Comparison of ENCODE assay signal across 8 cellular contexts in the genomic region with DNA sequence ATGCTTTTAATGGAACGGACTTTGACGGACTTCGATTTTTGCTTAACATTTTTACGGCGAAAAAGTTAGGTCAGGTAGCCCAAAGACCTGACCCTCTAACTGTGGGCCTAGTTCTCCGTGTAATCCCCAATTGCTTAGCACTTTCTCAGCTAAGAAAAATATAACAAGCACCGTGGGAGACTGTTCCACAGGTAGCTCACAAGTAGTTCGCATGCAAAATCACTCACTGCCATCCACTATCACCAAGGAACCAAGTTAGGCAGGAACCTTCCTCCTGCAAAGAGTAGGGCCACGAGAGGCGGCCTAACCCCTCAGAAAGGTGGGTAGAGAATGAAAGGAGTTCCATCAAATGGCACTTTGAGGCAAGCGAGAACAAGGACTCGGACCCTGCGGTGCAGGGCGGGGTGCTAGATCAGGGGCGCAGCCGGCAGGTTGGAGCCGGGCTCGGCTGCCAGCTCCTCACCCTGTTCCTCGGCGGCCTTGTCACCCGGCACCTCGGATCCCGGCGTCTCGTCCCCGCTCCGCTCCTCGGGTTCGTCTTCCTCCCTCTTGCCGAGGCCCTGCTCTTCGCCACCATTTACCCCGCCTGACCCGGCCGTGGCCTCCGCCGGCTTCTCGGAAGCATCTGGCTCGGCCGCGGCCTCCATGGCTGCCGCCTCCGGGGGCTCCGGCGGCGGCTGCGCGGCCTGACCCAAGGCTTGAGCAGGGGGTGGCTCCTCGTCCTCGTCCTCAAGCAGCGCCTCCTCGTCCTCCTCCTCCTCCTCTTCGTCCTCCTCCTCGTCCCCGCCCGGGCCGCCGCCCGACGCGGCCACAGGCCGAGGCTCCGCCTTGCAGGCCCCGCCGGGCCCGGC. TPM values are rescaled to one million over a fixed set of nuclear protein-coding genes. Genes with fewer than 3 reads are reported as not detected.
DNase-seq lines count a peak whose midpoint lies in the region; ATAC-seq and TF ChIP-seq lines count a peak whose summit lies in the region.

No MANE protein-coding gene starts in this region.

- H3K4me3 ChIP-seq in MM.1S (ENCODE audit: low read length) (peak overlapping the region; percentile 93), tibial nerve (peak overlapping the region; percentile 66 to 96 (median 90))

- peaks cover 36% of the 10 kb centered on the region for H3F3A ChIP-seq in MM.1S (ENCODE audit: insufficient read depth, low read length)

- H3K4me2 ChIP-seq in MM.1S (ENCODE audit: low read depth, low read length), result peak overlapping the region; percentile 89

- H3K9ac ChIP-seq in MM.1S (ENCODE audit: low read length), result peak overlapping the region; percentile 92

- H3K79me2 ChIP-seq in MM.1S (ENCODE audit: low read length), result peaks cover 80% of the 10 kb centered on the region

- H2AFZ ChIP-seq in MM.1S (ENCODE audit: low read length), result no peak overlapping the region

- H3K9me3 ChIP-seq in MM.1S (replicated peaks; ENCODE audit: insufficient read depth, low read length) (no peaks in the 10 kb centered on the region), tibial nerve (no peaks in the 10 kb centered on the region)

- H3K4me1 Mint-ChIP-seq in activated naive CD4-positive, alpha-beta T cell treated with anti-CD3 and anti-CD28 coated beads for 36 hours (ENCODE audit: low read depth), result peaks cover 51% of the 10 kb centered on the region
- peaks cover 27% of the 10 kb centered on the region for H3K4me1 Mint-ChIP-seq in memory B cell

- H3K36me3 Mint-ChIP-seq in activated naive CD4-positive, alpha-beta T cell treated with anti-CD3 and anti-CD28 coated beads for 36 hours (ENCODE audit: low read depth), result peaks cover 59% of the 10 kb centered on the region
- H3K36me3 Mint-ChIP-seq in memory B cell, result peaks cover 30% of the 10 kb centered on the region

- TF ChIP-seq POLR2A in tibial nerve (IDR thresholded peaks at IDR 0.05), result no peak

- peak; percentile 1 for ATAC-seq in memory B cell (ENCODE audit: low read depth)

- H3K27ac ChIP-seq in MM.1S (ENCODE audit: low read length), result peak overlapping the region; percentile 92; the same call in 1 of the 2 replicates
- H3K27ac ChIP-seq in cingulate gyrus (ENCODE audit: low read depth, low read length), result peak overlapping the region; percentile 99
- peak overlapping the region; percentile 77 to 97 (median 90) for H3K27ac ChIP-seq in tibial nerve

- no peak for TF ChIP-seq EP300 in tibial nerve (IDR thresholded peaks at IDR 0.05)

- peaks cover 14% of the 10 kb centered on the region for H3K4me1 ChIP-seq in MM.1S (ENCODE audit: low read length)
- peaks cover 0 to 60% (median 47%) of the 10 kb centered on the region in 4 donors for H3K4me1 ChIP-seq in tibial nerve

- intact Hi-C loops in activated naive CD4-positive, alpha-beta T cell treated with anti-CD3 and anti-CD28 coated beads for 36 hours (cut with micrococcal nuclease), result loop anchor here (1.0 to 2.0 kb wide), 14 partner anchors 13 to 155 kb away; partner anchors contain the start of genes INTS5, POLR2G, TUT1 and UBXN1

- H3K36me3 ChIP-seq in MM.1S (replicated peaks; ENCODE audit: insufficient read depth, low read length), result peaks cover 27% of the 10 kb centered on the region
- H3K36me3 ChIP-seq in tibial nerve, result peaks cover 3 to 30% (median 26%) of the 10 kb centered on the region in 3 donors

- H3K4me3 Mint-ChIP-seq in activated naive CD4-positive, alpha-beta T cell treated with anti-CD3 and anti-CD28 coated beads for 36 hours, result peak overlapping the region; percentile 90
- H3K4me3 Mint-ChIP-seq in memory B cell, result peak overlapping the region; percentile 94

- TF ChIP-seq CTCF in MM.1S (IDR thresholded peaks at IDR 0.05; ENCODE audit: low read length) (no peak), tibial nerve (IDR thresholded peaks at IDR 0.05) (no peak)

- H3K27me3 ChIP-seq in MM.1S (replicated peaks; ENCODE audit: insufficient read depth, low read length) (no peaks in the 10 kb centered on the region), tibial nerve (no peaks in the 10 kb centered on the region)

- H3K9me3 Mint-ChIP-seq in activated naive CD4-positive, alpha-beta T cell treated with anti-CD3 and anti-CD28 coated beads for 36 hours, result no peaks in the 10 kb centered on the region
- no peaks in the 10 kb centered on the region for H3K9me3 Mint-ChIP-seq in memory B cell

- H3K27ac Mint-ChIP-seq in activated naive CD4-positive, alpha-beta T cell treated with anti-CD3 and anti-CD28 coated beads for 36 hours, result peak overlapping the region; percentile 99
- peak overlapping the region; percentile 96 for H3K27ac Mint-ChIP-seq in memory B cell

- 0 to 1% methylated on average over 47 to 57 of the region's 65 CpGs for WGBS in tibial nerve, 2 donors

- H3K27me3 Mint-ChIP-seq in activated naive CD4-positive, alpha-beta T cell treated with anti-CD3 and anti-CD28 coated beads for 36 hours (ENCODE audit: low read depth), result no peaks in the 10 kb centered on the region
- no peaks in the 10 kb centered on the region for H3K27me3 Mint-ChIP-seq in memory B cell

- no peaks in the 10 kb centered on the region for H3K9me2 ChIP-seq in MM.1S (replicated peaks; ENCODE audit: insufficient read depth, low read length)

- peaks cover 10% of the 10 kb centered on the region; the same call in 1 of the 2 replicates for H4K20me1 ChIP-seq in MM.1S (ENCODE audit: insufficient read depth, low read length)

- CTCF ChIA-PET in activated naive CD4-positive, alpha-beta T cell treated with anti-CD3 and anti-CD28 coated beads for 36 hours (lab: Charles Lee), result interaction anchor here (0.8 to 1.3 kb wide), 6 partner anchors 27 to 155 kb away, joined by 3 to 6 read pairs (median 3); partner anchors contain the start of gene ZBTB3

- DNase-seq in activated naive CD4-positive, alpha-beta T cell treated with anti-CD3 and anti-CD28 coated beads for 36 hours, result peak; percentile 31
- DNase-seq in activated naive CD4-positive, alpha-beta T cell treated with Interleukin-2 at 50 U/mL for 16 hours, result no peak
- DNase-seq in MM.1S (no peak), memory B cell (ENCODE audit: low spot score in 2 of 2) (no peak), tibial nerve (ENCODE audit: low spot score in 2 of 2) (no peak), T1000 (lab: John Stamatoyannopoulos, UW) (no peak), medulla oblongata (ENCODE audit: extremely low spot score) (no peak)

RNA-seq across cellular contexts. Expression of gene HNRNPUL2, which starts 0.9 kb away (rescaled TPM):
- 10 to 100 TPM; 58.6 to 61.5 TPM for total RNA-seq in activated naive CD4-positive, alpha-beta T cell treated with anti-CD3 and anti-CD28 coated beads for 36 hours
- 10 to 100 TPM; 24.7 to 34.8 (median 28.6) TPM for total RNA-seq in tibial nerve

RNA-seq across cellular contexts. Expression of gene TTC9C, which starts 1.9 kb away (rescaled TPM):
- 10 to 100 TPM; 46.6 to 49.5 TPM for total RNA-seq in activated naive CD4-positive, alpha-beta T cell treated with anti-CD3 and anti-CD28 coated beads for 36 hours
- total RNA-seq in tibial nerve, result 10 to 100 TPM; 20.1 to 37.1 (median 23.6) TPM

RNA-seq across cellular contexts. Expression of gene GNG3, which starts 18.9 kb away (rescaled TPM):
- total RNA-seq in activated naive CD4-positive, alpha-beta T cell treated with anti-CD3 and anti-CD28 coated beads for 36 hours, result not detected
- 1 to 10 TPM in 1 of 4 donors, under 1 TPM in 1, not detected in 2; 0.63 to 2.6 TPM for total RNA-seq in tibial nerve

RNA-seq across cellular contexts. Expression of gene BSCL2, which starts 19.2 kb away (rescaled TPM):
- total RNA-seq in activated naive CD4-positive, alpha-beta T cell treated with anti-CD3 and anti-CD28 coated beads for 36 hours, result 10 to 100 TPM; 13.8 to 17.3 TPM
- total RNA-seq in tibial nerve, result 100 to 1,000 TPM in 2 of 4 donors, 10 to 100 TPM in 2; 58.8 to 149 (median 93.2) TPM

RNA-seq across cellular contexts. Expression of gene ZBTB3, which starts 27.6 kb away (rescaled TPM):
- total RNA-seq in activated naive CD4-positive, alpha-beta T cell treated with anti-CD3 and anti-CD28 coated beads for 36 hours, result 10 to 100 TPM; 12.1 to 13.5 TPM
- total RNA-seq in tibial nerve, result 1 to 10 TPM; 8.1 to 9.8 (median 8.9) TPM
